Comparison of ENCODE assay signal across 10 cellular contexts in the genomic region with DNA sequence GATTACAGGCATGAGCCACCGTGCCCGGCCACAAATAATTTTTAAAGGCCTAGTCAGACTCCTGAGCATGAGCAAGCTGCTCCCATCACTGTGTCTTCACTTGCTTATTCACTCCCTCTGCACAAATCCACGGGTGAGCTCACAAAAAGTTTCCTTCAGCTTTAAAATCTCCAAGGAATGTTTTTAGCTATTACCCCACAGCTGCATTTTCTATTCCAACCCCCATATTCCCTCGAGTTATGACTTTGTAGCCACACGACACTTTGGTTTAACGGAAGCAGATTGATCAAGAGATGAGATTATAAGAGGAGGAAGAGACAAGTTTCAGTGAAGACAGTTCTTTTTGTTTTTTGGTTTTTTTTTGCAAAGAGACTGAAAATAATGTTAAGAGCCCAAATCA. TPM values are rescaled to one million over a fixed set of nuclear protein-coding genes. Genes with fewer than 3 reads are reported as not detected.
A peak's percentile ranks its signal among the peaks of the same experiment; 100 is the strongest.
DNase-seq lines count a peak whose midpoint lies in the region; ATAC-seq and TF ChIP-seq lines count a peak whose summit lies in the region.
"Had no signal": no experiment of that assay in that cellular context is flagged by ENCODE, and none has a peak within 500 bp of the region (broad histone marks: within the 10 kb centered on the region; RNA-seq: fewer than 3 reads in every experiment).

No MANE protein-coding gene starts in this region.

- H3K27ac ChIP-seq in right cardiac atrium (ENCODE audit: low read length), result peak overlapping the region; percentile 27
- H3K27ac ChIP-seq in Peyer's patch, result peak overlapping the region; percentile 7 to 71 (median 47)
- H3K27ac ChIP-seq in tibial nerve, result peak overlapping the region in 3 of 4 donors; percentile 3 to 37 (median 9)
- H3K27ac ChIP-seq: foreskin keratinocyte had no signal

- no peak for TF ChIP-seq EP300 in tibial nerve (IDR thresholded peaks at IDR 0.05)

- TF ChIP-seq CTCF in Peyer's patch (IDR thresholded peaks at IDR 0.05) (no peak), fibroblast of villous mesenchyme (IDR thresholded peaks at IDR 0.05; ENCODE audit: insufficient read depth, low read depth, low read length) (no peak), tibial nerve (IDR thresholded peaks at IDR 0.05) (no peak)

- DNase-seq in right cardiac atrium, result no peak
- no peak for DNase-seq in Right ventricle myocardium inferior (ENCODE audit: missing footprints)
- no peak for DNase-seq in Peyer's patch
- peak; percentile 83 for DNase-seq in fibroblast of villous mesenchyme (ENCODE audit: low read depth)
- DNase-seq in tibial nerve (ENCODE audit: low spot score in 2 of 2), result no peak
- no peak for DNase-seq in DMS114 treated with DMSO at 0.1 percent for 48 hours (lab: John Stamatoyannopoulos, UW; ENCODE audit: unreplicated experiment)
- DNase-seq in NCI-H2081 treated with DMSO at 0.1 percent for 48 hours (lab: John Stamatoyannopoulos, UW), result no peak
- no peak for DNase-seq in NCI-H82 treated with DMSO at 0.1 percent for 48 hours (lab: John Stamatoyannopoulos, UW; ENCODE audit: unreplicated experiment)
- DNase-seq: NCI-H146 had no signal

- WGBS in right cardiac atrium, result 50% methylated on average over 6 of the region's 6 CpGs
- WGBS in tibial nerve, 2 donors, result 44 to 48% methylated on average over 6 of the region's 6 CpGs

- intact Hi-C loops in right cardiac atrium (cut with DNase I), result no loop called here
- intact Hi-C loops in Right ventricle myocardium inferior (cut with DNase I), result no loop called here

- H3K9me3 ChIP-seq in right cardiac atrium (ENCODE audit: control insufficient read depth, low read length) (no peaks in the 10 kb centered on the region), Peyer's patch (no peaks in the 10 kb centered on the region), tibial nerve (no peaks in the 10 kb centered on the region)

- H3K4me3 ChIP-seq in right cardiac atrium (ENCODE audit: low read length) (no peak overlapping the region), Peyer's patch (no peak overlapping the region), fibroblast of villous mesenchyme (ENCODE audit: low read depth, low read length) (peak overlapping the region; percentile 12), tibial nerve (no peak overlapping the region)

- peaks cover 12% of the 10 kb centered on the region for H3K4me1 ChIP-seq in right cardiac atrium (ENCODE audit: control insufficient read depth, insufficient read depth, low read length)
- H3K4me1 ChIP-seq in Peyer's patch, result peaks cover 0 to 16% (median 7%) of the 10 kb centered on the region in 4 donors
- peaks cover 0 to 51% (median 14%) of the 10 kb centered on the region in 4 donors for H3K4me1 ChIP-seq in tibial nerve
- H3K4me1 ChIP-seq: foreskin keratinocyte had no signal

- TF ChIP-seq POLR2A in Peyer's patch (IDR thresholded peaks at IDR 0.05), result no peak
- no peak for TF ChIP-seq POLR2A in tibial nerve (IDR thresholded peaks at IDR 0.05)

- no peaks in the 10 kb centered on the region for H3K36me3 ChIP-seq in Peyer's patch
- H3K36me3 ChIP-seq in tibial nerve, result no peaks in the 10 kb centered on the region

- no peak for ATAC-seq in right cardiac atrium
- no peak for ATAC-seq in Right ventricle myocardium inferior
- ATAC-seq: foreskin keratinocyte had no signal

- H3K27me3 ChIP-seq in right cardiac atrium (ENCODE audit: control insufficient read depth, insufficient read depth) (no peaks in the 10 kb centered on the region), Peyer's patch (no peaks in the 10 kb centered on the region), tibial nerve (no peaks in the 10 kb centered on the region)
- H3K27me3 ChIP-seq: foreskin keratinocyte had no signal

RNA-seq across cellular contexts. Expression of a gene that starts 49.1 kb away (rescaled TPM):
- 10 to 100 TPM in 2 of 4 donors, 1 to 10 TPM in 2; 8.4 to 23.5 (median 14.8) TPM for total RNA-seq in right cardiac atrium
- polyA plus RNA-seq in right cardiac atrium, result 14.2 TPM
- total RNA-seq in Right ventricle myocardium inferior, result 19.5 TPM
- 10 to 100 TPM in 3 of 4 donors, 1 to 10 TPM in 1; 8.2 to 24.8 (median 17.0) TPM for total RNA-seq in Peyer's patch
- 5.5 and 7.8 TPM in 2 replicates for total RNA-seq in fibroblast of villous mesenchyme
- total RNA-seq in tibial nerve, result 10 to 100 TPM; 16.7 to 23.1 (median 20.1) TPM
